In the genomic region with DNA sequence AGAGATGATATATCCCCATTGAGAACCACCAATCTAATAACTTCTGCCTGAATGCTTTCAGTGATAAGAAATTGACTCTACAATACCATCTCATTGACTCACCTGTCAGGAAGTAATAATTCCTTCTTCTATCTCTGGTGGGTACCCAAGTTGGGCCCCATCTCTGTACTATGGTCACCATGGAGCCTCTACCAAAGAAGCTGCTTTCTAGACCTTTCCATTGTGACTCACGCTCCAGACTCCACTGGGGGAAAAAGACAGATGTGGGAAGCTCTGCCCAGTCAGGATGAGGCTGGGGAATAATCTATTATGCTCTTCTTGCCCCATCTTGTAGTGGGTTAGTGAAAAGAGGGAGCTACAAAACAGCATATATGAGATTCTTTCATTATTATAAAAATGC, we compare ENCODE assay signal across 22 cellular contexts.
"Had no signal": no experiment of that assay in that cellular context is flagged by ENCODE, and none has a peak within 500 bp of the region (broad histone marks: within the 10 kb centered on the region; RNA-seq: fewer than 3 reads in every experiment).

No MANE protein-coding gene starts in this region.

- ATAC-seq: gastroesophageal sphincter; left cardiac atrium; psoas muscle; right lobe of liver; stimulated activated effector memory CD8-positive, alpha-beta T cell treated with anti-CD3 and anti-CD28 coated beads, Interleukin-12 subunit alpha, Interleukin-12 subunit beta, amount 100 ng/mL, for 72 hours; stimulated activated naive CD8-positive, alpha-beta T cell treated with anti-CD3 and anti-CD28 coated beads, Interleukin-15, Interleukin-2, amounts not matched to agents 100 U/mL and 50 U/mL, for 24 hours had no signal

- H3K4me3 Mint-ChIP-seq: endodermal cell; naive B cell; stimulated activated effector memory CD8-positive, alpha-beta T cell treated with anti-CD3 and anti-CD28 coated beads, Interleukin-12 subunit alpha, Interleukin-12 subunit beta, amount 100 ng/mL, for 72 hours; type B pancreatic cell had no signal

- H3K4me3 ChIP-seq: coronary artery, gastroesophageal sphincter, left ventricle myocardium inferior, lung, psoas muscle, right lobe of liver, suprapubic skin, thyroid gland, uterus had no signal

- H3K9me3 Mint-ChIP-seq: stimulated activated effector memory CD8-positive, alpha-beta T cell treated with anti-CD3 and anti-CD28 coated beads, Interleukin-12 subunit alpha, Interleukin-12 subunit beta, amount 100 ng/mL, for 72 hours had no signal

- H3K4me1 Mint-ChIP-seq: endodermal cell; naive B cell; stimulated activated effector memory CD8-positive, alpha-beta T cell treated with anti-CD3 and anti-CD28 coated beads, Interleukin-12 subunit alpha, Interleukin-12 subunit beta, amount 100 ng/mL, for 72 hours had no signal

- H3K27ac Mint-ChIP-seq: endodermal cell; naive B cell; stimulated activated effector memory CD8-positive, alpha-beta T cell treated with anti-CD3 and anti-CD28 coated beads, Interleukin-12 subunit alpha, Interleukin-12 subunit beta, amount 100 ng/mL, for 72 hours; type B pancreatic cell had no signal

- DNase-seq: effector CD4-positive, alpha-beta T cell; endodermal cell; erythroblast; kidney; left cardiac atrium; left ventricle myocardium inferior; mesendoderm; naive B cell; psoas muscle; retina; right lobe of liver; stimulated activated CD4-positive, alpha-beta T cell treated with anti-CD3 and anti-CD28 coated beads, Interleukin-4, amount 100 ng/mL, for 1 hour; stimulated activated CD8-positive, alpha-beta memory T cell treated with anti-CD3 and anti-CD28 coated beads, Interleukin-4, amount 100 ng/mL, for 48 hours; stimulated activated naive CD8-positive, alpha-beta T cell treated with anti-CD3 and anti-CD28 coated beads, Interleukin-15, Interleukin-2, amounts not matched to agents 100 U/mL and 50 U/mL, for 24 hours; thyroid gland; uterus had no signal

- H3K36me3 Mint-ChIP-seq: naive B cell; stimulated activated effector memory CD8-positive, alpha-beta T cell treated with anti-CD3 and anti-CD28 coated beads, Interleukin-12 subunit alpha, Interleukin-12 subunit beta, amount 100 ng/mL, for 72 hours; type B pancreatic cell had no signal
